ENCODE assay signal across 7 cellular contexts in genomic region chr12:96061323-96061722, GRCh38.
"Had no signal": no experiment of that assay in that cellular context is flagged by ENCODE, and none has a peak within 500 bp of the region (broad histone marks: within the 10 kb centered on the region; RNA-seq: fewer than 3 reads in every experiment).

No MANE protein-coding gene starts in this region.

- H3K4me2 ChIP-seq: SK-N-SH had no signal

- H3K36me3 ChIP-seq: MG63 had no signal

- H3K27me3 ChIP-seq: MG63 had no signal

- H3K27ac ChIP-seq: RWPE1 had no signal

- DNase-seq: NCI-H1048, NCI-H1417 treated with DMSO at 0.1 percent for 48 hours, NCI-H510A, NCI-H524 treated with DMSO at 0.1 percent for 48 hours had no signal

- H3K4me3 ChIP-seq: MG63 had no signal

- H3K9me3 ChIP-seq: SK-N-SH had no signal

- H3K9me2 ChIP-seq: SK-N-SH had no signal
